16 cellular contexts compared by ENCODE assay signal in genomic region chr22:19050117-19050516, GRCh38.
DNase-seq lines count a peak whose midpoint lies in the region; ATAC-seq and TF ChIP-seq lines count a peak whose summit lies in the region.
"Had no signal": no experiment of that assay in that cellular context is flagged by ENCODE, and none has a peak within 500 bp of the region (broad histone marks: within the 10 kb centered on the region; RNA-seq: fewer than 3 reads in every experiment).

No MANE protein-coding gene starts in this region.

- ATAC-seq in activated CD8-positive, alpha-beta T cell treated with anti-CD3 and anti-CD28 coated beads for 36 hours: no peak
- ATAC-seq in activated CD8-positive, alpha-beta T cell treated with anti-CD3 and anti-CD28 coated beads, Interleukin-2, amount 10 ng/mL, durations not matched to agents 7 days and 5 days: no peak
- ATAC-seq in effector memory CD8-positive, alpha-beta T cell (replicated peaks): no peak
- no peak for ATAC-seq in HG02763 (IDR thresholded peaks at IDR 0.05; ENCODE audit: unreplicated experiment)
- ATAC-seq: HepG2 had no signal

- no peak for TF ChIP-seq CTCF in activated CD8-positive, alpha-beta T cell treated with anti-CD3 and anti-CD28 coated beads for 36 hours (IDR thresholded peaks at IDR 0.05)

- peaks cover 19% of the 10 kb centered on the region for H3K36me3 Mint-ChIP-seq in activated CD8-positive, alpha-beta T cell treated with anti-CD3 and anti-CD28 coated beads for 36 hours (ENCODE audit: low read depth)
- H3K36me3 Mint-ChIP-seq in activated CD8-positive, alpha-beta T cell treated with anti-CD3 and anti-CD28 coated beads, Interleukin-2, amount 10 ng/mL, durations not matched to agents 7 days and 5 days (ENCODE audit: low read depth): peaks cover 40% of the 10 kb centered on the region
- H3K36me3 Mint-ChIP-seq in activated naive CD8-positive, alpha-beta T cell: peaks cover 7% of the 10 kb centered on the region
- H3K36me3 Mint-ChIP-seq in activated naive CD8-positive, alpha-beta T cell treated with anti-CD3 and anti-CD28 coated beads for 36 hours: peaks cover 17% of the 10 kb centered on the region
- peaks cover 74% of the 10 kb centered on the region for H3K36me3 Mint-ChIP-seq in effector memory CD8-positive, alpha-beta T cell (ENCODE audit: insufficient read depth)

- peaks cover 2% of the 10 kb centered on the region for H3K4me1 Mint-ChIP-seq in activated CD8-positive, alpha-beta T cell treated with anti-CD3 and anti-CD28 coated beads for 36 hours (ENCODE audit: low read depth)
- H3K4me1 Mint-ChIP-seq in activated CD8-positive, alpha-beta T cell treated with anti-CD3 and anti-CD28 coated beads, Interleukin-2, amount 10 ng/mL, durations not matched to agents 7 days and 5 days (ENCODE audit: low read depth): no peaks in the 10 kb centered on the region
- H3K4me1 Mint-ChIP-seq in activated naive CD8-positive, alpha-beta T cell (ENCODE audit: low read depth): peaks cover 6% of the 10 kb centered on the region
- H3K4me1 Mint-ChIP-seq in activated naive CD8-positive, alpha-beta T cell treated with anti-CD3 and anti-CD28 coated beads for 36 hours: peaks cover 3% of the 10 kb centered on the region
- peaks cover 5 to 14% of the 10 kb centered on the region in 2 donors for H3K4me1 Mint-ChIP-seq in effector memory CD8-positive, alpha-beta T cell (ENCODE audit: low read depth in 2 of 2)
- H3K4me1 Mint-ChIP-seq: H9 had no signal

- no peak overlapping the region for H3K4me3 Mint-ChIP-seq in activated CD8-positive, alpha-beta T cell treated with anti-CD3 and anti-CD28 coated beads for 36 hours
- H3K4me3 Mint-ChIP-seq in activated CD8-positive, alpha-beta T cell treated with anti-CD3 and anti-CD28 coated beads, Interleukin-2, amount 10 ng/mL, durations not matched to agents 7 days and 5 days: no peak overlapping the region
- H3K4me3 Mint-ChIP-seq in activated naive CD8-positive, alpha-beta T cell: no peak overlapping the region
- no peak overlapping the region for H3K4me3 Mint-ChIP-seq in activated naive CD8-positive, alpha-beta T cell treated with anti-CD3 and anti-CD28 coated beads for 36 hours
- no peak overlapping the region for H3K4me3 Mint-ChIP-seq in effector memory CD8-positive, alpha-beta T cell
- H3K4me3 Mint-ChIP-seq: CD4-positive, CD25-positive, alpha-beta regulatory T cell; H9 had no signal

- CTCF ChIA-PET in activated CD8-positive, alpha-beta T cell treated with anti-CD3 and anti-CD28 coated beads for 36 hours (lab: Charles Lee): interaction anchor here (1.8 kb wide), 1 partner anchor 70 kb away, joined by 4 read pairs; no protein-coding TSS in a partner anchor
- CTCF ChIA-PET in activated CD8-positive, alpha-beta T cell treated with anti-CD3 and anti-CD28 coated beads, Interleukin-2, amount 10 ng/mL, durations not matched to agents 7 days and 5 days (lab: Charles Lee): no interaction called here

- no peak for DNase-seq in activated CD8-positive, alpha-beta T cell treated with anti-CD3 and anti-CD28 coated beads for 36 hours
- no peak for DNase-seq in activated CD8-positive, alpha-beta T cell treated with anti-CD3 and anti-CD28 coated beads, Interleukin-2, amount 10 ng/mL, durations not matched to agents 7 days and 5 days
- DNase-seq in activated naive CD8-positive, alpha-beta T cell treated with anti-CD3 and anti-CD28 coated beads for 36 hours: no peak
- no peak for DNase-seq in effector memory CD8-positive, alpha-beta T cell
- no peak for DNase-seq in NK-92 (lab: John Stamatoyannopoulos, UW; ENCODE audit: unreplicated experiment)
- DNase-seq in NOMO-1 treated with DMSO at 0.1 percent for 48 hours (lab: John Stamatoyannopoulos, UW; ENCODE audit: unreplicated experiment): no peak
- DNase-seq: ACHN; CD4-positive, CD25-positive, alpha-beta regulatory T cell; DMS153; DMS79 treated with DMSO at 0.1 percent for 48 hours; EL; GOT3; H9 had no signal

- no peaks in the 10 kb centered on the region for H3K9me3 Mint-ChIP-seq in activated CD8-positive, alpha-beta T cell treated with anti-CD3 and anti-CD28 coated beads for 36 hours
- no peaks in the 10 kb centered on the region for H3K9me3 Mint-ChIP-seq in activated CD8-positive, alpha-beta T cell treated with anti-CD3 and anti-CD28 coated beads, Interleukin-2, amount 10 ng/mL, durations not matched to agents 7 days and 5 days (ENCODE audit: insufficient read depth)
- no peaks in the 10 kb centered on the region for H3K9me3 Mint-ChIP-seq in activated naive CD8-positive, alpha-beta T cell (ENCODE audit: low read depth)
- H3K9me3 Mint-ChIP-seq in activated naive CD8-positive, alpha-beta T cell treated with anti-CD3 and anti-CD28 coated beads for 36 hours: no peaks in the 10 kb centered on the region
- no peaks in the 10 kb centered on the region for H3K9me3 Mint-ChIP-seq in effector memory CD8-positive, alpha-beta T cell
- H3K9me3 Mint-ChIP-seq: CD4-positive, CD25-positive, alpha-beta regulatory T cell; H9 had no signal

- H3K27ac Mint-ChIP-seq in activated CD8-positive, alpha-beta T cell treated with anti-CD3 and anti-CD28 coated beads for 36 hours: peak overlapping the region; percentile 25
- H3K27ac Mint-ChIP-seq in activated CD8-positive, alpha-beta T cell treated with anti-CD3 and anti-CD28 coated beads, Interleukin-2, amount 10 ng/mL, durations not matched to agents 7 days and 5 days: no peak overlapping the region
- H3K27ac Mint-ChIP-seq in activated naive CD8-positive, alpha-beta T cell: peak overlapping the region; percentile 13
- no peak overlapping the region for H3K27ac Mint-ChIP-seq in activated naive CD8-positive, alpha-beta T cell treated with anti-CD3 and anti-CD28 coated beads for 36 hours
- peak overlapping the region; percentile 4 to 64 for H3K27ac Mint-ChIP-seq in effector memory CD8-positive, alpha-beta T cell

- no peaks in the 10 kb centered on the region for H3K27me3 Mint-ChIP-seq in activated CD8-positive, alpha-beta T cell treated with anti-CD3 and anti-CD28 coated beads for 36 hours
- H3K27me3 Mint-ChIP-seq in activated CD8-positive, alpha-beta T cell treated with anti-CD3 and anti-CD28 coated beads, Interleukin-2, amount 10 ng/mL, durations not matched to agents 7 days and 5 days (ENCODE audit: low read depth): no peaks in the 10 kb centered on the region
- no peaks in the 10 kb centered on the region for H3K27me3 Mint-ChIP-seq in activated naive CD8-positive, alpha-beta T cell
- H3K27me3 Mint-ChIP-seq in activated naive CD8-positive, alpha-beta T cell treated with anti-CD3 and anti-CD28 coated beads for 36 hours: no peaks in the 10 kb centered on the region
- no peaks in the 10 kb centered on the region for H3K27me3 Mint-ChIP-seq in effector memory CD8-positive, alpha-beta T cell
- H3K27me3 Mint-ChIP-seq: CD4-positive, CD25-positive, alpha-beta regulatory T cell had no signal

- intact Hi-C loops in activated CD8-positive, alpha-beta T cell treated with anti-CD3 and anti-CD28 coated beads for 36 hours (cut with micrococcal nuclease): no loop called here

- POLR2A ChIA-PET in activated CD8-positive, alpha-beta T cell treated with anti-CD3 and anti-CD28 coated beads for 36 hours (lab: Charles Lee): no interaction called here
- POLR2A ChIA-PET in activated CD8-positive, alpha-beta T cell treated with anti-CD3 and anti-CD28 coated beads, Interleukin-2, amount 10 ng/mL, durations not matched to agents 7 days and 5 days (lab: Charles Lee): no interaction called here

Comparison
In these comparisons a context has a peak if more than half of its experiments do, and no peak if none do; other contexts are left out.
1. H3K27ac Mint-ChIP-seq: peak in activated CD8-positive, alpha-beta T cell treated with anti-CD3 and anti-CD28 coated beads for 36 hours (single experiment), activated naive CD8-positive, alpha-beta T cell (single experiment) and effector memory CD8-positive, alpha-beta T cell (2 of 2); none in activated CD8-positive, alpha-beta T cell treated with anti-CD3 and anti-CD28 coated beads, Interleukin-2, amount 10 ng/mL, durations not matched to agents 7 days and 5 days (single experiment) and activated naive CD8-positive, alpha-beta T cell treated with anti-CD3 and anti-CD28 coated beads for 36 hours (single experiment).